ENCODE assay signal across 7 cellular contexts in genomic region chr15:35082371-35083348, GRCh38. TPM values are rescaled to one million over a fixed set of nuclear protein-coding genes. Genes with fewer than 3 reads are reported as not detected.
"Had no signal": no experiment of that assay in that cellular context is flagged by ENCODE, and none has a peak within 500 bp of the region (broad histone marks: within the 10 kb centered on the region; RNA-seq: fewer than 3 reads in every experiment).

No MANE protein-coding gene starts in this region.

RNA-seq across cellular contexts. Expression of gene NANOGP8, which starts 2.4 kb away (rescaled TPM):
- total RNA-seq: NCI-H460, OCI-LY7, PC-9, Right ventricle myocardium inferior, RPMI7951, SJCRH30, SK-MEL-5 had no signal
